Comparison of ENCODE assay signal across 1 cellular context in genomic region chr1:240572328-240572727, GRCh38.
TF ChIP-seq lines count a peak whose summit lies in the region.

No MANE protein-coding gene starts in this region.

TF ChIP-seq in IMR-90, 13 proteins besides CTCF, POLR2A, EP300 and RAD21 (continued from another document):
- TF ChIP-seq ELK1 (IDR thresholded peaks at IDR 0.05; ENCODE audit: borderline replicate concordance, low read depth, low read length) (no peak), CHD1 (IDR thresholded peaks at IDR 0.05; ENCODE audit: low read depth, low read length) (no peak), RFX5 (IDR thresholded peaks at IDR 0.05; ENCODE audit: low read depth, low read length) (no peak)
